Comparison of ENCODE assay signal across 20 cellular contexts in the genomic region with DNA sequence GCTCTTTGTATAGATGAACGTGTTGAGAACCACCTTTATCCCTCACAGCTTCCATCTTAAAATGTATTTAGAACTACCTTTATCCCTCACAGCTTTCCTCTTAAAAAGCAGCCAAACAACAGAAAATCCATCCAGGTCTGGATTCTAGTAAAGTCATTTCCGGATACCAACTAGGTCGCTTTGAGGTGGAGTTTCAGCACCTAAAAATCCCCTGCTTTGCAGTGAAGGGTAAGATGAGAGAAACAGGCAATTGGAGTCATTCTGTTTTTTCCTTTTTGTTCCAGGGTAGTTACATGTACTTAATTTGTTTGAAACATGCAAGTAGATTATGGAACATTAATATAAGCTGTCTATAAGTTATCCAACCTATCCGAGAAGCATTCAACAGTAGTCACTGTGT.
"Had no signal": no experiment of that assay in that cellular context is flagged by ENCODE, and none has a peak within 500 bp of the region (broad histone marks: within the 10 kb centered on the region; RNA-seq: fewer than 3 reads in every experiment).

No MANE protein-coding gene starts in this region.

- H3K27ac ChIP-seq: breast epithelium, lower lobe of right lung, right atrium auricular region, tibial nerve, uterus, WERI-Rb-1 had no signal

- H3K9me3 ChIP-seq: breast epithelium, lower lobe of right lung, right atrium auricular region, uterus had no signal

- H3K9me3 Mint-ChIP-seq: activated naive CD8-positive, alpha-beta T cell treated with anti-CD3 and anti-CD28 coated beads, Interleukin-2, amount 50 U/mL, for 24 hours; activated T-helper 17 cell treated with anti-CD3 and anti-CD28 coated beads, Interleukin-2, amount 50 U/mL, for 72 hours; dendritic cell treated with granulocyte-macrophage colony-stimulating factor and Interleukin-4, amounts not matched to agents 40 ng/mL and 50 ng/mL, for 4 days had no signal

- ATAC-seq: activated naive CD8-positive, alpha-beta T cell treated with anti-CD3 and anti-CD28 coated beads, Interleukin-2, amount 50 U/mL, for 24 hours; activated T-helper 17 cell treated with anti-CD3 and anti-CD28 coated beads, Interleukin-2, amount 50 U/mL, for 72 hours; left cardiac atrium; lower lobe of right lung had no signal

- H3K27me3 ChIP-seq: breast epithelium, right atrium auricular region, tibial nerve, uterus had no signal

- H3K36me3 ChIP-seq: breast epithelium, lower lobe of right lung, right atrium auricular region, tibial nerve, uterus, WERI-Rb-1 had no signal

- H3K4me3 ChIP-seq: breast epithelium, lower lobe of right lung, right atrium auricular region, tibial nerve, uterus had no signal

- H3K4me1 ChIP-seq: breast epithelium, right atrium auricular region, uterus had no signal

- H3K27ac Mint-ChIP-seq: activated naive CD8-positive, alpha-beta T cell treated with anti-CD3 and anti-CD28 coated beads, Interleukin-2, amount 50 U/mL, for 24 hours; activated T-helper 17 cell treated with anti-CD3 and anti-CD28 coated beads, Interleukin-2, amount 50 U/mL, for 72 hours; dendritic cell treated with granulocyte-macrophage colony-stimulating factor and Interleukin-4, amounts not matched to agents 40 ng/mL and 50 ng/mL, for 4 days; mesothelial cell of epicardium; nephron progenitor cell; progenitor cell of endocrine pancreas had no signal

- H3K4me1 Mint-ChIP-seq: activated T-helper 17 cell treated with anti-CD3 and anti-CD28 coated beads, Interleukin-2, amount 50 U/mL, for 72 hours had no signal

- H3K4me3 Mint-ChIP-seq: activated naive CD8-positive, alpha-beta T cell treated with anti-CD3 and anti-CD28 coated beads, Interleukin-2, amount 50 U/mL, for 24 hours; activated T-helper 17 cell treated with anti-CD3 and anti-CD28 coated beads, Interleukin-2, amount 50 U/mL, for 72 hours; dendritic cell treated with granulocyte-macrophage colony-stimulating factor and Interleukin-4, amounts not matched to agents 40 ng/mL and 50 ng/mL, for 4 days; mesothelial cell of epicardium; nephron progenitor cell had no signal

- DNase-seq: activated CD4-positive, alpha-beta T cell treated with anti-CD3 and anti-CD28 coated beads, Interleukin-2, amount 50 U/mL, for 48 hours; activated naive CD4-positive, alpha-beta T cell treated with Interleukin-2 at 50 U/mL for 16 hours; activated naive CD8-positive, alpha-beta T cell treated with anti-CD3 and anti-CD28 coated beads, Interleukin-2, amount 50 U/mL, for 24 hours; aorta; head of caudate nucleus; left cardiac atrium; lower lobe of right lung; nephron progenitor cell; stimulated activated CD4-positive, alpha-beta T cell treated with anti-CD3 and anti-CD28 coated beads, Interleukin-2, amount 100 ng/mL, for 48 hours; stimulated activated naive CD4-positive, alpha-beta T cell treated with Interleukin-2 at 50 U/mL for 16 hours; substantia nigra; uterus; WERI-Rb-1 had no signal
